17 cellular contexts compared by ENCODE assay signal in genomic region chr12:95351745-95352144, GRCh38.
DNase-seq lines count a peak whose midpoint lies in the region; ATAC-seq, FAIRE-seq and TF ChIP-seq lines count a peak whose summit lies in the region.
"Had no signal": no experiment of that assay in that cellular context is flagged by ENCODE, and none has a peak within 500 bp of the region (broad histone marks: within the 10 kb centered on the region; RNA-seq: fewer than 3 reads in every experiment).

No MANE protein-coding gene starts in this region.

- no peaks in the 10 kb centered on the region for H3K36me3 ChIP-seq in HEK293 (ENCODE audit: control insufficient read depth in 2 of 2, insufficient read depth in 1 of 2, low read length in 2 of 2)
- no peaks in the 10 kb centered on the region for H3K36me3 ChIP-seq in H1 (ENCODE audit: control insufficient read depth in 2 of 4, insufficient read depth in 4 of 4, low read length in 3 of 4)
- H3K36me3 ChIP-seq: cardiac muscle cell had no signal

- no peak for TF ChIP-seq EP300 in H1 (IDR thresholded peaks at IDR 0.05; ENCODE audit: borderline replicate concordance in 1 of 2, low read depth in 2 of 2, low read length in 2 of 2)

- H3K27me3 ChIP-seq in H1 (replicated peaks in 1 of 4; ENCODE audit: control insufficient read depth in 3 of 4, extremely low read depth in 1 of 4, insufficient read depth in 3 of 4, low read length in 3 of 4), result no peaks in the 10 kb centered on the region
- H3K27me3 ChIP-seq: cardiac muscle cell had no signal

- no peak overlapping the region for H2AK5ac ChIP-seq in H1 (ENCODE audit: low read depth, low read length)

- no peak overlapping the region for H3K4me2 ChIP-seq in H1 (ENCODE audit: insufficient read depth in 1 of 2, low read depth in 2 of 2, low read length in 2 of 2)

- WGBS in H1 (ENCODE audit: extremely low coverage in 1 of 2, insufficient coverage in 1 of 2, insufficient read length in 1 of 2, insufficient replicate concordance in 2 of 2, low coverage in 1 of 2, low lambda C conversion rate in 2 of 2, missing lambda C conversion rate in 1 of 2), 2 experiments, result 94% methylated on average over 6 of the region's 6 CpGs; no CpG with 5 or more reads in 1 of the 2 experiments

- H3K9ac ChIP-seq in H1 (replicated peaks in 1 of 4; ENCODE audit: extremely low read depth in 1 of 4, low read depth in 3 of 4, low read length in 3 of 4), result no peak overlapping the region

- no peaks in the 10 kb centered on the region; the same call in 1 of the 2 replicates for H3K4me1 ChIP-seq in HEK293 (ENCODE audit: control insufficient read depth, insufficient read depth, low read length)
- H3K4me1 ChIP-seq in H1 (replicated peaks in 1 of 4; ENCODE audit: control insufficient read depth in 3 of 4, insufficient read depth in 4 of 4, low read length in 3 of 4), result 0 out of 7 replicates have a peak, but pooled peaks cover 0 to 3% (median 0%) of the 10 kb centered on the region in 4 experiments

- no peak for TF ChIP-seq POLR2A in H1 (IDR thresholded peaks at IDR 0.05; ENCODE audit: control extremely low read depth in 1 of 2, low read depth in 2 of 2, low read length in 2 of 2)

- no peak overlapping the region for H4K8ac ChIP-seq in H1 (ENCODE audit: extremely low read depth, insufficient read depth, low read length)

- no peak overlapping the region for H3K18ac ChIP-seq in H1 (ENCODE audit: extremely low read depth, low read length)

- CTCF ChIA-PET in HEK293 (lab: Yijun Ruan, JAX), result interaction anchor here (0.8 kb wide), 1 partner anchor 520 kb away, joined by 4 read pairs; no protein-coding TSS in a partner anchor
- CTCF ChIA-PET in H1 (lab: Charles Lee; ENCODE audit: partially characterized antibody), result interaction anchor here (0.6 to 1.6 kb wide), 7 partner anchors 8 to 279 kb away, joined by 3 to 4 read pairs (median 3); no protein-coding TSS in a partner anchor

- FAIRE-seq in H1 (lab: Jason Lieb, UNC) (no peak), urothelium cell line (lab: Jason Lieb, UNC) (no peak)
- FAIRE-seq: islet of Langerhans had no signal

- H2AFZ ChIP-seq in H1 (ENCODE audit: low read length), result peak overlapping the region; percentile 82; the same call in 1 of the 2 replicates

- H2BK120ac ChIP-seq in H1 (replicated peaks; ENCODE audit: low read depth, low read length), result no peak overlapping the region

- H2BK20ac ChIP-seq in H1 (ENCODE audit: low read length), result no peak overlapping the region

- no peak overlapping the region for H2BK5ac ChIP-seq in H1 (ENCODE audit: low read depth, low read length)

- no peak overlapping the region for H3K4ac ChIP-seq in H1 (replicated peaks; ENCODE audit: insufficient read length, low read depth, low read length)

- ATAC-seq in left lobe of liver, result peak; percentile 98
- ATAC-seq: CD8-positive, alpha-beta T cell had no signal

- H3K27ac ChIP-seq in HEK293 (ENCODE audit: extremely low read depth, low read depth, low read length) (no peak overlapping the region), H1 (ENCODE audit: low read depth, low read length) (no peak overlapping the region)
- H3K27ac ChIP-seq: cardiac muscle cell had no signal

- no peak overlapping the region for H3K4me3 ChIP-seq in HEK293 (ENCODE audit: low read depth, low read length)
- no peak overlapping the region for H3K4me3 ChIP-seq in H1 (ENCODE audit: extremely low read depth in 1 of 4, insufficient read depth in 2 of 4, low read depth in 3 of 4, low read length in 4 of 4)
- H3K4me3 ChIP-seq: cardiac muscle cell had no signal

- no peak overlapping the region for H4K5ac ChIP-seq in H1 (ENCODE audit: insufficient read length, low read depth, low read length)

- TF ChIP-seq RAD21 in H1 (IDR thresholded peaks at IDR 0.05 in 1 of 2, conservative IDR thresholded peaks at IDR 0.05 in 1 of 2; ENCODE audit: low read depth in 2 of 2, low read length in 2 of 2), result peak in 1 of 2 experiments; percentile 50; a peak in 3 of 4 replicates

- POLR2A ChIA-PET in HEK293 (lab: Yijun Ruan, JAX), result no interaction called here
- POLR2A ChIA-PET in H1 (lab: Charles Lee; ENCODE audit: partially characterized antibody), result interaction anchor here (1.0 kb wide), 1 partner anchor 122 kb away, joined by 4 read pairs; the partner anchor contains the start of gene METAP2

- H4K20me1 ChIP-seq in H1 (replicated peaks in 1 of 2; ENCODE audit: control insufficient read depth in 1 of 2, insufficient read depth in 2 of 2, low read length in 2 of 2), result no peaks in the 10 kb centered on the region

- no peaks in the 10 kb centered on the region for H3K23me2 ChIP-seq in H1 (ENCODE audit: low read depth, low read length)

- no peak overlapping the region for H2BK15ac ChIP-seq in H1 (ENCODE audit: low read length)

- no peaks in the 10 kb centered on the region for H3K79me1 ChIP-seq in H1 (ENCODE audit: low read depth, low read length)

- TF ChIP-seq CTCF in HEK293 (tag by site-specific recombination; IDR thresholded peaks at IDR 0.05) (no peak), H1 (IDR thresholded peaks at IDR 0.05; ENCODE audit: control extremely low read depth in 1 of 3, insufficient read depth in 1 of 3, low read depth in 1 of 3, low read length in 3 of 3) (peak in 1 of 3 experiments; percentile 16; a peak in 2 of 4 replicates)

- no peaks in the 10 kb centered on the region for H3K79me2 ChIP-seq in H1 (ENCODE audit: control insufficient read depth in 1 of 2, insufficient read depth in 2 of 2, low read length in 2 of 2)

- H4K91ac ChIP-seq in H1 (replicated peaks; ENCODE audit: insufficient read length, low read length), result no peak overlapping the region

- H3K14ac ChIP-seq in H1 (ENCODE audit: insufficient read length), result no peak overlapping the region

- no peak overlapping the region for H3K23ac ChIP-seq in H1 (ENCODE audit: insufficient read length)

- 0 out of 2 replicates have a peak overlapping the region, but pooled peaks have one; percentile 72 for H2BK12ac ChIP-seq in H1 (ENCODE audit: low read depth, low read length)

- DNase-seq in AG08395 (ENCODE audit: low spot score) (peak; percentile 6), H1 (ENCODE audit: low read depth in 1 of 2, low spot score in 2 of 2) (no peak), left lobe of liver (ENCODE audit: low spot score) (peak; percentile 55), NCI-H1930 (lab: John Stamatoyannopoulos, UW) (no peak), NCI-H2171 (lab: John Stamatoyannopoulos, UW) (no peak), urothelium cell line (ENCODE audit: low spot score) (no peak), NCI-H1694 treated with DMSO at 0.1 percent for 48 hours (lab: John Stamatoyannopoulos, UW) (no peak)
- DNase-seq: CD8-positive, alpha-beta T cell; DMS79; head of caudate nucleus; naive B cell; NCI-H1436; NCI-H226; SHP77 treated with DMSO at 0.1 percent for 48 hours had no signal

- H3K9me3 ChIP-seq in HEK293 (ENCODE audit: control insufficient read depth, insufficient read depth, low read depth, low read length), result no peaks in the 10 kb centered on the region
- H3K9me3 ChIP-seq in H1 (ENCODE audit: insufficient read depth in 2 of 2, low read depth in 1 of 2, low read length in 1 of 2), result no peaks in the 10 kb centered on the region

- H3K56ac ChIP-seq in H1 (replicated peaks; ENCODE audit: insufficient read length, low read depth, low read length), result no peak overlapping the region

TF ChIP-seq in HEK293, 187 proteins besides CTCF, POLR2A, EP300 and RAD21:
- TF ChIP-seq ZNF138 (tag by site-specific recombination; IDR thresholded peaks at IDR 0.05; ENCODE audit: borderline replicate concordance), result no peak
- TF ChIP-seq ZNF449 (tag by site-specific recombination; IDR thresholded peaks at IDR 0.05), result peak; percentile 75
TF ChIP-seq in HEK293: peak in this region for 1.

TF ChIP-seq in H1, 55 proteins besides CTCF, POLR2A, EP300 and RAD21:
- TF ChIP-seq KDM4A (IDR thresholded peaks at IDR 0.05; ENCODE audit: low read depth, low read length, severe bottlenecking), result no peak
- no peak for TF ChIP-seq KDM5A (IDR thresholded peaks at IDR 0.05; ENCODE audit: low read length)
- no peak for TF ChIP-seq EZH2 (IDR thresholded peaks at IDR 0.05; ENCODE audit: low read depth, low read length, severe bottlenecking)
- no peak for TF ChIP-seq POLR2AphosphoS5 (IDR thresholded peaks at IDR 0.05; ENCODE audit: low read depth, low read length)
- no peak for TF ChIP-seq SIN3A (conservative IDR thresholded peaks at IDR 0.05 in 1 of 2, IDR thresholded peaks at IDR 0.05 in 1 of 2; ENCODE audit: low read depth in 1 of 2, low read length in 2 of 2)
- TF ChIP-seq JUN (IDR thresholded peaks at IDR 0.05; ENCODE audit: low read depth, low read length), result no peak
- 0 out of 2 replicates have a peak, but pooled peaks have one; percentile 16 for TF ChIP-seq MAX (IDR thresholded peaks at IDR 0.05)

Comparison
In these comparisons a context has a peak if more than half of its experiments do, and no peak if none do; other contexts are left out.
1. DNase-seq: peak in AG08395 (single experiment) and left lobe of liver (single experiment); none in H1 (0 of 2), NCI-H1930 (0 of 2), NCI-H2171 (single experiment), urothelium cell line (single experiment) and NCI-H1694 treated with DMSO at 0.1 percent for 48 hours (single experiment).